In the genomic region with DNA sequence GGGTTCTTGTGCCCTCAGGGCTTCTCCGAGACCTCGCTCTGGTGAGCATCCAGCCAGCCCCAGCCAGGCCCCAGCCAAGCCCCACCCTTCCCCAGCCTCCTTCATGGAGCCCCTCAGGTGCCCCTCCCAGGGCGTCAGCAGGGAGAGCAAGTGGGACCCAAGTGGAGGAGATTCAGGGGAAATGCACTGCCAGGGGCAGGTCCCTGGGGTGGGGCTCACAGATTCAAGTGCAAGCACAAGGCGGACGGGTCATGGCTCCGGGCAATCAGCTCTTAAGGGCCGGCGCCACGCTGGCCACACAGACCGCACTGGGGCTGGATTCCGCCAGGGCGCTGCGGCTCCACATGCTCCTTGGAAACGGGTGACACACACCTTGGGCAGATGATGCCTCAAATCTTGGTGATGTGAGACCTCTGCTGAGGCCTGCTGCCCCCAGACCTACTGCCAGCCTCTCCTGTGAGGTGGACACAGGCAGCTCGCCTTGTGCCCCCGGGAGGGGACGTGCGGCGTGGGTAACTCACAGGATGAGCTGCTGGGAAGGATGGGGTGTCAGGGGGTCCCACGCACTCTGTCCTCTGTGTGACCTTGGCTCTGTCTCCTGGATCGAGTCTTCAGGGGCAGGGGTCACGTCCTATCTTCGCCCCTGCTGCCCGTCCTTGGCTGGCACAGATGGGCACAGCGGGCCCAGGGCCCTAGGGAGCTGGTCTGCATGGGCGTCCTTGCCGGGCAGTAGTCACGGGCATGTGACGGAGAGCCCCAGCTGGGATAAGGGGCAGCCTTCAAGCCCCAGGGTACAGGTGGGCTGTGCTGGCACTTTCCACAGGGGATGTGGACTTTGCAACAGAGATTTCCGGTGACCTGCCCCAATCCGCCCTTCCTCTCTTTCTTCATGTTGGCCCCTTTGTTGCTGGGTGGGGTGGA, we compare ENCODE assay signal across 25 cellular contexts. TPM values are rescaled to one million over a fixed set of nuclear protein-coding genes. Genes with fewer than 3 reads are reported as not detected.
DNase-seq lines count a peak whose midpoint lies in the region; FAIRE-seq and TF ChIP-seq lines count a peak whose summit lies in the region.
"Had no signal": no experiment of that assay in that cellular context is flagged by ENCODE, and none has a peak within 500 bp of the region (broad histone marks: within the 10 kb centered on the region; RNA-seq: fewer than 3 reads in every experiment).

No MANE protein-coding gene starts in this region.

- H3K18ac ChIP-seq in trophoblast cell (ENCODE audit: low read length), result no peak overlapping the region

- H3K4me3 ChIP-seq in Karpas-422 (ENCODE audit: low read length), result no peak overlapping the region
- H3K4me3 ChIP-seq in kidney (ENCODE audit: low read length in 2 of 2), result no peak overlapping the region
- peak overlapping the region; percentile 10 for H3K4me3 ChIP-seq in trophoblast cell (ENCODE audit: low read depth, low read length)
- H3K4me3 ChIP-seq in colonic mucosa, result no peak overlapping the region
- H3K4me3 ChIP-seq: breast epithelium, left ventricle myocardium inferior had no signal

- peak overlapping the region; percentile 63; the same call in 1 of the 2 replicates for H3K9ac ChIP-seq in Karpas-422 (ENCODE audit: low read length)
- H3K9ac ChIP-seq in kidney (ENCODE audit: low read length in 2 of 2), result no peak overlapping the region
- no peak overlapping the region for H3K9ac ChIP-seq in trophoblast cell (ENCODE audit: low read length)
- H3K9ac ChIP-seq in colonic mucosa (ENCODE audit: low read depth in 2 of 2, low read length in 2 of 2), result no peak overlapping the region

- no peaks in the 10 kb centered on the region for H4K20me1 ChIP-seq in Karpas-422 (ENCODE audit: insufficient read depth, low read depth, low read length)

- no peaks in the 10 kb centered on the region for H3K27me3 ChIP-seq in Karpas-422 (ENCODE audit: low read length)
- H3K27me3 ChIP-seq in trophoblast cell (ENCODE audit: insufficient read depth, low read length), result no peaks in the 10 kb centered on the region
- no peaks in the 10 kb centered on the region for H3K27me3 ChIP-seq in colonic mucosa
- H3K27me3 ChIP-seq: breast epithelium had no signal

- no peak overlapping the region for H4K91ac ChIP-seq in trophoblast cell (ENCODE audit: low read depth, low read length)

- no peaks in the 10 kb centered on the region for H3K9me3 ChIP-seq in Karpas-422 (ENCODE audit: low read length)
- no peaks in the 10 kb centered on the region for H3K9me3 ChIP-seq in kidney (ENCODE audit: control insufficient read depth in 1 of 2, low read length in 2 of 2)
- peaks cover 4% of the 10 kb centered on the region for H3K9me3 ChIP-seq in trophoblast cell (ENCODE audit: insufficient read depth, low read depth, low read length)
- no peaks in the 10 kb centered on the region for H3K9me3 ChIP-seq in colonic mucosa
- H3K9me3 ChIP-seq: breast epithelium, left ventricle myocardium inferior had no signal

- no peak overlapping the region for H2BK5ac ChIP-seq in trophoblast cell (ENCODE audit: low read depth, low read length, poor library complexity)

- no peaks in the 10 kb centered on the region for H3K79me2 ChIP-seq in Karpas-422 (ENCODE audit: low read length)
- H3K79me2 ChIP-seq in trophoblast cell (ENCODE audit: control insufficient read depth, insufficient read depth, low read length, poor library complexity), result no peaks in the 10 kb centered on the region

- FAIRE-seq in kidney (lab: Jason Lieb, UNC), result no peak

- H4K8ac ChIP-seq in trophoblast cell (ENCODE audit: low read depth, low read length), result no peak overlapping the region

- no peak overlapping the region for H2AK5ac ChIP-seq in trophoblast cell (ENCODE audit: low read length)

- no peaks in the 10 kb centered on the region for H3K9me2 ChIP-seq in Karpas-422 (replicated peaks; ENCODE audit: insufficient read depth, low read length)

- H3K14ac ChIP-seq in trophoblast cell (ENCODE audit: low read length), result no peak overlapping the region

- TF ChIP-seq CTCF in kidney (IDR thresholded peaks at IDR 0.05; ENCODE audit: borderline replicate concordance, extremely low read depth, insufficient read depth) (no peak), colonic mucosa (IDR thresholded peaks at IDR 0.05) (no peak)

- no peak overlapping the region for H3K4me2 ChIP-seq in Karpas-422 (ENCODE audit: low read depth, low read length, poor library complexity, severe bottlenecking)
- no peak overlapping the region for H3K4me2 ChIP-seq in trophoblast cell (ENCODE audit: low read length)

- DNase-seq in Daoy (ENCODE audit: low read depth) (peak; percentile 1), Karpas-422 (no peak), kidney (peak; percentile 62), trophoblast cell (no peak), germinal center (ENCODE audit: low spot score) (no peak), colonic mucosa (no peak), dedifferentiated amniotic fluid mesenchymal stem cell (ENCODE audit: extremely low spot score) (no peak)
- DNase-seq in activated CD4-positive, CD25-positive, alpha-beta regulatory T cell (lab: John Stamatoyannopoulos, UW), result no peak
- DNase-seq: activated B cell treated with CpG ODN at 0.5 μM for 24 hours; activated CD4-positive, alpha-beta T cell treated with anti-CD3 and anti-CD28 coated beads, Interleukin-2, amount 50 U/mL, for 4 hours; activated CD8-positive, alpha-beta memory T cell treated with anti-CD3 and anti-CD28 coated beads, Interleukin-2, amount 10 ng/mL, durations not matched to agents 7 days and 5 days; activated T-cell treated with anti-CD3 and anti-CD28 coated beads, Interleukin-2, amount 50 U/mL, for 72 hours; anterior cingulate cortex; C1 segment of cervical spinal cord; COR-L47; DMS53; effector CD8-positive, alpha-beta T cell; erythroblast; left ventricle myocardium inferior; mesendoderm; NCI-H1930; NCI-H510A treated with DMSO at 0.1 percent for 48 hours; stimulated activated naive B cell treated with anti-CD40 and anti-IgM and Interleukin-4, amounts not matched to agents 10 μg/mL and 1 μg/mL and 100 μg/mL, for 72 hours; substantia nigra had no signal

- no peaks in the 10 kb centered on the region for H3K79me1 ChIP-seq in trophoblast cell (ENCODE audit: low read length)

- intact Hi-C loops in kidney (cut with DNase I) (no loop called here), colonic mucosa (cut with DNase I) (no loop called here)

- no peak overlapping the region for H3K4ac ChIP-seq in trophoblast cell (ENCODE audit: low read depth, low read length)

- H2BK120ac ChIP-seq in trophoblast cell (ENCODE audit: insufficient read depth, low read length, poor library complexity), result no peak overlapping the region

- WGBS in trophoblast cell (ENCODE audit: extremely low coverage, insufficient coverage, insufficient read length), result no CpG with 5 or more reads among the region's 31 CpGs

- H3K23ac ChIP-seq in trophoblast cell (ENCODE audit: low read length), result no peak overlapping the region

- H3K4me1 ChIP-seq in Karpas-422 (ENCODE audit: low read length), result peaks cover 27% of the 10 kb centered on the region
- peaks cover 0 to 11% of the 10 kb centered on the region in 2 donors for H3K4me1 ChIP-seq in kidney (ENCODE audit: control insufficient read depth in 1 of 2, insufficient read depth in 1 of 2, low read depth in 1 of 2, low read length in 2 of 2)
- H3K4me1 ChIP-seq in trophoblast cell (ENCODE audit: control insufficient read depth in 1 of 2, insufficient read depth in 2 of 2, low read length in 2 of 2), result peaks cover 8 to 10% of the 10 kb centered on the region in 2 experiments
- H3K4me1 ChIP-seq in colonic mucosa, result no peaks in the 10 kb centered on the region
- H3K4me1 ChIP-seq: breast epithelium, left ventricle myocardium inferior had no signal

- no peak overlapping the region for H2BK12ac ChIP-seq in trophoblast cell (ENCODE audit: low read length)

- H4K12ac ChIP-seq in trophoblast cell (ENCODE audit: low read depth, low read length), result no peak overlapping the region

- no peak overlapping the region for H2AFZ ChIP-seq in Karpas-422 (ENCODE audit: low read length)
- H2AFZ ChIP-seq in trophoblast cell (ENCODE audit: insufficient read depth, low read length, poor library complexity), result no peak overlapping the region

- no peaks in the 10 kb centered on the region for H3K36me3 ChIP-seq in Karpas-422 (ENCODE audit: insufficient read depth, low read length)
- H3K36me3 ChIP-seq in kidney (ENCODE audit: control insufficient read depth in 1 of 2, insufficient read depth in 2 of 2, low read length in 2 of 2), result no peaks in the 10 kb centered on the region
- no peaks in the 10 kb centered on the region for H3K36me3 ChIP-seq in trophoblast cell (ENCODE audit: control insufficient read depth in 1 of 2, insufficient read depth in 2 of 2, low read length in 2 of 2)
- no peaks in the 10 kb centered on the region for H3K36me3 ChIP-seq in colonic mucosa
- H3K36me3 ChIP-seq: breast epithelium, left ventricle myocardium inferior had no signal

- H3K27ac ChIP-seq in Karpas-422 (ENCODE audit: low read length) (no peak overlapping the region), kidney (ENCODE audit: low read depth in 2 of 2, low read length in 2 of 2) (no peak overlapping the region), trophoblast cell (ENCODE audit: low read depth, low read length) (no peak overlapping the region), colonic mucosa (no peak overlapping the region)
- H3K27ac ChIP-seq: breast epithelium, left ventricle myocardium inferior had no signal

RNA-seq across cellular contexts. Expression of a gene that starts 17.1 kb away (rescaled TPM):
- total RNA-seq in Daoy (2014; rRNA removed; shearing (Covaris generic)), result 2.8 and 3.4 TPM in 2 replicates
- total RNA-seq in Karpas-422 (2014; rRNA removed; shearing (Covaris generic); ENCODE audit: low replicate concordance), result not detected in 2 replicates
- total RNA-seq in kidney (2.7 TPM), colonic mucosa (under 1 TPM; 0.11 to 0.17 TPM)
- 12.5 TPM for polyA plus RNA-seq in kidney (ENCODE audit: insufficient read depth, low read depth, low replicate concordance)
- 0.30 and 0.35 TPM in 2 replicates for polyA plus RNA-seq in trophoblast cell (2013)

Comparison
In these comparisons a context has a peak if more than half of its experiments do, and no peak if none do; other contexts are left out.
1. DNase-seq: peak in Daoy (single experiment) and kidney (single experiment); none in Karpas-422 (single experiment), trophoblast cell (0 of 2), germinal center (single experiment), activated CD4-positive, CD25-positive, alpha-beta regulatory T cell (0 of 4), colonic mucosa (single experiment) and dedifferentiated amniotic fluid mesenchymal stem cell (single experiment).